In genomic region chr10:47253030-47253637, GRCh38 we compare ENCODE assay signal across 19 cellular contexts. TPM values are rescaled to one million over a fixed set of nuclear protein-coding genes. Genes with fewer than 3 reads are reported as not detected.
A peak's percentile ranks its signal among the peaks of the same experiment; 100 is the strongest.
DNase-seq lines count a peak whose midpoint lies in the region; ATAC-seq, FAIRE-seq and TF ChIP-seq lines count a peak whose summit lies in the region.
"Had no signal": no experiment of that assay in that cellular context is flagged by ENCODE, and none has a peak within 500 bp of the region (broad histone marks: within the 10 kb centered on the region; RNA-seq: fewer than 3 reads in every experiment).

No MANE protein-coding gene starts in this region.

- ATAC-seq in right cardiac atrium (no peak), left ventricle myocardium superior (no peak), HG03469 (IDR thresholded peaks at IDR 0.05; ENCODE audit: unreplicated experiment) (no peak)
- ATAC-seq: HepG2 had no signal

- no peak overlapping the region for H4K8ac ChIP-seq in neuronal stem cell (ENCODE audit: low read depth, low read length)

- no peaks in the 10 kb centered on the region for H4K20me1 ChIP-seq in astrocyte (ENCODE audit: insufficient read depth, low read length)

- no peak overlapping the region for H3K14ac ChIP-seq in neuronal stem cell (ENCODE audit: low read length)

- no peak overlapping the region for H3K4ac ChIP-seq in neuronal stem cell (ENCODE audit: low read length)

- intact Hi-C loops in right cardiac atrium (cut with DNase I): no loop called here
- intact Hi-C loops in left ventricle myocardium superior (cut with micrococcal nuclease): no loop called here
- intact Hi-C loops in vagina (cut with DNase I): no loop called here
- intact Hi-C loops in kidney (cut with DNase I): no loop called here

- H3K9me3 ChIP-seq in right cardiac atrium (ENCODE audit: control insufficient read depth, low read length) (no peaks in the 10 kb centered on the region), astrocyte (ENCODE audit: insufficient read depth, low read depth, low read length) (no peaks in the 10 kb centered on the region), neuronal stem cell (replicated peaks in 1 of 2; ENCODE audit: control insufficient read depth in 2 of 2, insufficient read depth in 1 of 2, low read depth in 1 of 2, low read length in 2 of 2) (no peaks in the 10 kb centered on the region), vagina (no peaks in the 10 kb centered on the region), kidney (ENCODE audit: control insufficient read depth in 1 of 2, low read length in 2 of 2) (no peaks in the 10 kb centered on the region)

- no peaks in the 10 kb centered on the region for H3K36me3 ChIP-seq in astrocyte (ENCODE audit: insufficient read depth, low read length)
- H3K36me3 ChIP-seq in neuronal stem cell (replicated peaks in 1 of 2; ENCODE audit: control insufficient read depth in 2 of 2, insufficient read depth in 2 of 2, low read length in 2 of 2): no peaks in the 10 kb centered on the region
- H3K36me3 ChIP-seq in vagina: no peaks in the 10 kb centered on the region
- H3K36me3 ChIP-seq in kidney (ENCODE audit: control insufficient read depth in 1 of 2, insufficient read depth in 2 of 2, low read length in 2 of 2): no peaks in the 10 kb centered on the region

- no peak overlapping the region for H2BK5ac ChIP-seq in neuronal stem cell (ENCODE audit: low read length)

- DNase-seq in right cardiac atrium (no peak), left ventricle myocardium superior (no peak), astrocyte (ENCODE audit: low read depth) (no peak), neuronal stem cell (ENCODE audit: low spot score) (no peak), vagina (ENCODE audit: extremely low spot score in 2 of 2) (peak; percentile 56 to 58), EL (no peak), kidney (no peak)
- DNase-seq: CD8-positive, alpha-beta memory T cell; KBM-7; NCI-H187; NCI-H226; NCI-H524; NCI-H82; OCI-M1 had no signal

- H3K27me3 ChIP-seq in right cardiac atrium (ENCODE audit: control insufficient read depth, insufficient read depth): no peaks in the 10 kb centered on the region
- no peaks in the 10 kb centered on the region for H3K27me3 ChIP-seq in astrocyte (ENCODE audit: insufficient read depth, low read length)
- H3K27me3 ChIP-seq in neuronal stem cell (ENCODE audit: control insufficient read depth in 3 of 3, insufficient read depth in 3 of 3, low read depth in 1 of 3, low read length in 3 of 3): no peaks in the 10 kb centered on the region
- no peaks in the 10 kb centered on the region for H3K27me3 ChIP-seq in vagina

- no peak overlapping the region for H3K18ac ChIP-seq in neuronal stem cell (ENCODE audit: low read length)

- WGBS in right cardiac atrium: 70% methylated on average over 10 of the region's 10 CpGs
- WGBS in neuronal stem cell (ENCODE audit: extremely low coverage in 2 of 2, insufficient read length in 2 of 2, insufficient replicate concordance in 1 of 2), 2 donors: no CpG with 5 or more reads among the region's 10 CpGs

- FAIRE-seq in astrocyte (lab: Jason Lieb, UNC): no peak
- FAIRE-seq in kidney (lab: Jason Lieb, UNC): no peak
- FAIRE-seq: GM12892, GM18507, HepG2 had no signal

- H3K27me3 Mint-ChIP-seq in astrocyte (ENCODE audit: low read depth, unreplicated experiment): peaks cover 24% of the 10 kb centered on the region
- H3K27me3 Mint-ChIP-seq: CD8-positive, alpha-beta memory T cell had no signal

- H3K9ac ChIP-seq in astrocyte (ENCODE audit: low read length) (no peak overlapping the region), neuronal stem cell (ENCODE audit: low read depth, low read length, poor library complexity) (no peak overlapping the region), kidney (ENCODE audit: low read length in 2 of 2) (no peak overlapping the region)

- H2BK120ac ChIP-seq in neuronal stem cell (ENCODE audit: low read depth, low read length): no peak overlapping the region

- no peak overlapping the region for H3K4me3 Mint-ChIP-seq in astrocyte (ENCODE audit: unreplicated experiment)
- H3K4me3 Mint-ChIP-seq: GM23338 had no signal

- H2BK15ac ChIP-seq in neuronal stem cell (ENCODE audit: low read length): no peak overlapping the region

- peaks cover 32% of the 10 kb centered on the region for H3K4me1 Mint-ChIP-seq in astrocyte (ENCODE audit: low read depth, unreplicated experiment)
- H3K4me1 Mint-ChIP-seq: GM23338 had no signal

- H3K9me3 Mint-ChIP-seq in astrocyte (ENCODE audit: unreplicated experiment): peaks cover 13% of the 10 kb centered on the region
- H3K9me3 Mint-ChIP-seq: CD8-positive, alpha-beta memory T cell; GM23338 had no signal

- no peak overlapping the region for H2BK12ac ChIP-seq in neuronal stem cell (ENCODE audit: low read length)

- H3K79me2 ChIP-seq in astrocyte (ENCODE audit: insufficient read depth, low read length): no peaks in the 10 kb centered on the region

- H3K4me2 ChIP-seq in astrocyte (ENCODE audit: low read length): peak overlapping the region; percentile 30
- no peak overlapping the region for H3K4me2 ChIP-seq in neuronal stem cell (ENCODE audit: insufficient read depth, low read length, poor library complexity, severe bottlenecking)
- H3K4me2 ChIP-seq: GM23338 had no signal

- H2AFZ ChIP-seq in astrocyte (ENCODE audit: low read depth, low read length) (peak overlapping the region; percentile 38), neuronal stem cell (ENCODE audit: low read length) (peak overlapping the region; percentile 87)

- H3K36me3 Mint-ChIP-seq in astrocyte (ENCODE audit: low read depth, unreplicated experiment): no peaks in the 10 kb centered on the region
- H3K36me3 Mint-ChIP-seq: CD8-positive, alpha-beta memory T cell had no signal

- H3K4me3 ChIP-seq in right cardiac atrium (ENCODE audit: low read length): no peak overlapping the region
- H3K4me3 ChIP-seq in astrocyte (ENCODE audit: insufficient read depth, low read depth, low read length): no peak overlapping the region
- H3K4me3 ChIP-seq in neuronal stem cell (ENCODE audit: low read length in 2 of 2): no peak overlapping the region
- no peak overlapping the region for H3K4me3 ChIP-seq in vagina
- H3K4me3 ChIP-seq in kidney (ENCODE audit: low read length in 2 of 2): no peak overlapping the region
- H3K4me3 ChIP-seq: GM23338 had no signal

- H2AK5ac ChIP-seq in neuronal stem cell (ENCODE audit: low read depth, low read length): no peak overlapping the region

- no peak overlapping the region for H3K23ac ChIP-seq in neuronal stem cell (ENCODE audit: low read depth, low read length, poor library complexity)

- H4K91ac ChIP-seq in neuronal stem cell (ENCODE audit: low read depth, low read length, poor library complexity): no peak overlapping the region

- peak overlapping the region; percentile 85 for H3K27ac Mint-ChIP-seq in astrocyte (ENCODE audit: unreplicated experiment)

- H3K4me1 ChIP-seq in right cardiac atrium (ENCODE audit: control insufficient read depth, insufficient read depth, low read length) (peaks cover 5% of the 10 kb centered on the region), astrocyte (ENCODE audit: insufficient read depth, low read length) (peaks cover 9% of the 10 kb centered on the region), neuronal stem cell (ENCODE audit: control insufficient read depth in 2 of 2, insufficient read depth in 1 of 2, low read depth in 1 of 2, low read length in 2 of 2) (peaks cover 6 to 8% of the 10 kb centered on the region in 2 donors), vagina (no peaks in the 10 kb centered on the region), kidney (ENCODE audit: control insufficient read depth in 1 of 2, insufficient read depth in 1 of 2, low read depth in 1 of 2, low read length in 2 of 2) (no peaks in the 10 kb centered on the region)

- TF ChIP-seq CTCF in astrocyte (IDR thresholded peaks at IDR 0.05; ENCODE audit: insufficient read depth, low read depth, low read length): no peak
- TF ChIP-seq CTCF in vagina (IDR thresholded peaks at IDR 0.05): no peak
- TF ChIP-seq CTCF in kidney (IDR thresholded peaks at IDR 0.05; ENCODE audit: borderline replicate concordance, extremely low read depth, insufficient read depth): no peak

- no peaks in the 10 kb centered on the region for H3K79me1 ChIP-seq in neuronal stem cell (ENCODE audit: low read depth, low read length)

- H3K27ac ChIP-seq in right cardiac atrium (ENCODE audit: low read length) (peak overlapping the region; percentile 43), astrocyte (ENCODE audit: low read depth, low read length) (peak overlapping the region; percentile 18), neuronal stem cell (replicated peaks; ENCODE audit: low read length) (no peak overlapping the region), vagina (no peak overlapping the region), kidney (ENCODE audit: low read depth in 2 of 2, low read length in 2 of 2) (no peak overlapping the region)

- TF ChIP-seq POLR2A in vagina (IDR thresholded peaks at IDR 0.05): no peak

RNA-seq across cellular contexts. Expression of gene GDF10, which starts 46.9 kb away (rescaled TPM):
- total RNA-seq in right cardiac atrium (1 to 10 TPM; 1.8 to 4.3 (median 2.7) TPM), left ventricle myocardium superior (0.32 TPM), astrocyte (2.2 and 6.1 TPM in 2 replicates), vagina (1.7 TPM), kidney (1.1 TPM)
- polyA plus RNA-seq in right cardiac atrium (2.2 TPM), kidney (ENCODE audit: insufficient read depth, low read depth, low replicate concordance) (not detected)
- 1.3 TPM for polyA plus RNA-seq in neuronal stem cell (2013, experiment 1 of 2)
- 1.5 TPM for polyA plus RNA-seq in neuronal stem cell (2013, experiment 2 of 2)
- total RNA-seq: HepG2 had no signal
- polyA plus RNA-seq: GM23338 had no signal

Comparison
In these comparisons a context has a peak if more than half of its experiments do, and no peak if none do; other contexts are left out.
1. DNase-seq: peak in vagina (2 of 2); none in right cardiac atrium (0 of 3), left ventricle myocardium superior (single experiment), astrocyte (single experiment), neuronal stem cell (single experiment), EL (single experiment) and kidney (single experiment).
2. H3K27ac ChIP-seq: peak in right cardiac atrium (single experiment) and astrocyte (single experiment); none in neuronal stem cell (single experiment), vagina (single experiment) and kidney (0 of 2).